ENCODE assay signal across 1 cellular context in genomic region chr13:50124536-50125305, GRCh38.
TF ChIP-seq lines count a peak whose summit lies in the region.

No MANE protein-coding gene starts in this region.

TF ChIP-seq in HEK293, 187 proteins besides CTCF, POLR2A, EP300 and RAD21 (continued from another document and continues in another):
- 0 out of 2 replicates have a peak, but pooled peaks have one; percentile 21 for TF ChIP-seq REST (tag by site-specific recombination; IDR thresholded peaks at IDR 0.05)
- no peak for TF ChIP-seq ZNF510 (tag by site-specific recombination; IDR thresholded peaks at IDR 0.05; ENCODE audit: insufficient replicate concordance)
- TF ChIP-seq INSM2 (tag by site-specific recombination; IDR thresholded peaks at IDR 0.05), result 0 out of 2 replicates have a peak, but pooled peaks have one; percentile 15
- TF ChIP-seq ZEB2 (tag by site-specific recombination; IDR thresholded peaks at IDR 0.05), result peak; percentile 65
- no peak for TF ChIP-seq ZNF248 (tag by site-specific recombination; IDR thresholded peaks at IDR 0.05)
- peak; percentile 53; the same call in 1 of the 2 replicates for TF ChIP-seq ZBTB8A (tag by site-specific recombination; IDR thresholded peaks at IDR 0.05)
- TF ChIP-seq ZFHX2 (tag by site-specific recombination; conservative IDR thresholded peaks at IDR 0.05), result peak; percentile 63
- no peak for TF ChIP-seq ZFP69B (tag by site-specific recombination; IDR thresholded peaks at IDR 0.05)
- peak; percentile 63; the same call in 1 of the 2 replicates for TF ChIP-seq SCRT2 (tag by site-specific recombination; IDR thresholded peaks at IDR 0.05)
- no peak for TF ChIP-seq ZNF174 (tag by site-specific recombination; IDR thresholded peaks at IDR 0.05)
- 0 out of 2 replicates have a peak, but pooled peaks have one; percentile 4 for TF ChIP-seq ZNF692 (tag by site-specific recombination; IDR thresholded peaks at IDR 0.05)
- TF ChIP-seq ZNF341 (tag by site-specific recombination; IDR thresholded peaks at IDR 0.05; ENCODE audit: low read depth), result 0 out of 2 replicates have a peak, but pooled peaks have one; percentile 92
- TF ChIP-seq BCL11B (tag by site-specific recombination; IDR thresholded peaks at IDR 0.05; ENCODE audit: low read depth), result peak; percentile 52; the same call in 1 of the 2 replicates
- TF ChIP-seq ZFP3 (tag by site-specific recombination; IDR thresholded peaks at IDR 0.05; ENCODE audit: low read depth), result no peak
- 0 out of 2 replicates have a peak, but pooled peaks have one; percentile 9 for TF ChIP-seq KLF10 (tag by site-specific recombination; IDR thresholded peaks at IDR 0.05)
- TF ChIP-seq ZNF530 (tag by site-specific recombination; IDR thresholded peaks at IDR 0.05; ENCODE audit: low read depth), result no peak
- TF ChIP-seq KLF9 (tag by site-specific recombination; IDR thresholded peaks at IDR 0.05; ENCODE audit: low read depth), result peak; percentile 14
- 0 out of 2 replicates have a peak, but pooled peaks have one; percentile 43 for TF ChIP-seq ZNF610 (tag by site-specific recombination; IDR thresholded peaks at IDR 0.05; ENCODE audit: borderline replicate concordance)
- no peak for TF ChIP-seq ZNF140 (tag by site-specific recombination; IDR thresholded peaks at IDR 0.05)
- TF ChIP-seq ZNF121 (tag by site-specific recombination; IDR thresholded peaks at IDR 0.05), result peak; percentile 43; the same call in 1 of the 2 replicates
- no peak for TF ChIP-seq ZNF791 (tag by site-specific recombination; IDR thresholded peaks at IDR 0.05)
- peak; percentile 30 for TF ChIP-seq ZBTB17 (tag by site-specific recombination; IDR thresholded peaks at IDR 0.05)
- no peak for TF ChIP-seq RBAK (tag by site-specific recombination; IDR thresholded peaks at IDR 0.05)
- TF ChIP-seq ZNF398 (tag by site-specific recombination; IDR thresholded peaks at IDR 0.05), result peak; percentile 70
- 0 out of 2 replicates have a peak, but pooled peaks have one; percentile 9 for TF ChIP-seq ZNF146 (tag by site-specific recombination; IDR thresholded peaks at IDR 0.05)
- no peak for TF ChIP-seq ZNF768 (tag by site-specific recombination; IDR thresholded peaks at IDR 0.05)
- peak; percentile 52 for TF ChIP-seq ZNF335 (tag by site-specific recombination; conservative IDR thresholded peaks at IDR 0.05)
- peak; percentile 94 for TF ChIP-seq GLIS2 (tag by site-specific recombination; IDR thresholded peaks at IDR 0.05)
- no peak for TF ChIP-seq ZBTB6 (tag by site-specific recombination; IDR thresholded peaks at IDR 0.05)
- TF ChIP-seq ZBTB48 (tag by site-specific recombination; IDR thresholded peaks at IDR 0.05), result peak; percentile 24; the same call in 1 of the 2 replicates
- peak; percentile 12; the same call in 1 of the 2 replicates for TF ChIP-seq ZSCAN5A (tag by site-specific recombination; IDR thresholded peaks at IDR 0.05)
- TF ChIP-seq ZBTB44 (tag by site-specific recombination; IDR thresholded peaks at IDR 0.05), result peak; percentile 61; the same call in 1 of the 2 replicates
- TF ChIP-seq ZNF645 (tag by site-specific recombination; IDR thresholded peaks at IDR 0.05), result 0 out of 2 replicates have a peak, but pooled peaks have one; percentile 14
- TF ChIP-seq PBX3 (CRISPR knock-in tag; IDR thresholded peaks at IDR 0.05), result 0 out of 2 replicates have a peak, but pooled peaks have one; percentile 60
- TF ChIP-seq PRDM1 (tag by site-specific recombination; IDR thresholded peaks at IDR 0.05), result no peak
- TF ChIP-seq ZNF155 (tag by site-specific recombination; IDR thresholded peaks at IDR 0.05), result no peak
- 0 out of 2 replicates have a peak, but pooled peaks have one; percentile 13 for TF ChIP-seq YY1 (tag by site-specific recombination; IDR thresholded peaks at IDR 0.05)
- peak; percentile 45; the same call in 1 of the 2 replicates for TF ChIP-seq ZNF513 (tag by site-specific recombination; IDR thresholded peaks at IDR 0.05)
- TF ChIP-seq ZNF555 (tag by site-specific recombination; conservative IDR thresholded peaks at IDR 0.05), result no peak
- 0 out of 2 replicates have a peak, but pooled peaks have one; percentile 27 for TF ChIP-seq ZNF561 (tag by site-specific recombination; IDR thresholded peaks at IDR 0.05; ENCODE audit: borderline replicate concordance)
- TF ChIP-seq EGR2 (tag by site-specific recombination; IDR thresholded peaks at IDR 0.05; ENCODE audit: low read depth), result peak; percentile 30; the same call in 1 of the 2 replicates
- TF ChIP-seq ZFP37 (tag by site-specific recombination; IDR thresholded peaks at IDR 0.05), result peak; percentile 39; the same call in 1 of the 2 replicates
- TF ChIP-seq OSR2 (tag by site-specific recombination; IDR thresholded peaks at IDR 0.05), result 0 out of 2 replicates have a peak, but pooled peaks have one; percentile 4
- TF ChIP-seq ZIC2 (tag by site-specific recombination; IDR thresholded peaks at IDR 0.05), result peak; percentile 66
- TF ChIP-seq GLI2 (tag by site-specific recombination; IDR thresholded peaks at IDR 0.05; ENCODE audit: borderline replicate concordance, low read depth), result no peak
- peak; percentile 18; the same call in 1 of the 2 replicates for TF ChIP-seq ZNF423 (tag by site-specific recombination; IDR thresholded peaks at IDR 0.05)
- TF ChIP-seq GLI4 (tag by site-specific recombination; IDR thresholded peaks at IDR 0.05), result peak; percentile 84
